8 cellular contexts compared by ENCODE assay signal in genomic region chr10:73940634-73941221, GRCh38. TPM values are rescaled to one million over a fixed set of nuclear protein-coding genes. Genes with fewer than 3 reads are reported as not detected.
DNase-seq lines count a peak whose midpoint lies in the region; ATAC-seq, FAIRE-seq and TF ChIP-seq lines count a peak whose summit lies in the region.

No MANE protein-coding gene starts in this region.

- peaks cover 6% of the 10 kb centered on the region for H3K4me1 Mint-ChIP-seq in activated naive CD8-positive, alpha-beta T cell treated with anti-CD3 and anti-CD28 coated beads, Interleukin-2, amount 50 U/mL, for 24 hours

- ATAC-seq in GM18868 (IDR thresholded peaks at IDR 0.05; ENCODE audit: unreplicated experiment) (peak; percentile 79), heart left ventricle (peak; percentile 90 to 96 (median 94)), psoas muscle (peak; percentile 92 to 97 (median 94))
- ATAC-seq in activated naive CD8-positive, alpha-beta T cell treated with anti-CD3 and anti-CD28 coated beads, Interleukin-2, amount 50 U/mL, for 24 hours = peak; percentile 95

- H3K27ac Mint-ChIP-seq in activated naive CD8-positive, alpha-beta T cell treated with anti-CD3 and anti-CD28 coated beads, Interleukin-2, amount 50 U/mL, for 24 hours = no peak overlapping the region

- H3K4me1 ChIP-seq in heart left ventricle = peaks cover 0 to 50% (median 30%) of the 10 kb centered on the region in 12 donors
- peaks cover 19% of the 10 kb centered on the region for H3K4me1 ChIP-seq in psoas muscle

- H3K27ac ChIP-seq in AG04450 (ENCODE audit: low read depth, low read length) (peak overlapping the region; percentile 31), heart left ventricle (peak overlapping the region in 11 of 12 donors; percentile 38 to 84 (median 72)), psoas muscle (peak overlapping the region; percentile 93)

- POLR2A ChIA-PET in AG04450 (lab: Yijun Ruan, JAX) = interaction anchor here (0.9 to 3.0 kb wide), 3 partner anchors 25 to 64 kb away, joined by 3 to 11 read pairs (median 5); no protein-coding TSS in a partner anchor

- H3K36me3 ChIP-seq in heart left ventricle (no peaks in the 10 kb centered on the region), psoas muscle (ENCODE audit: insufficient read depth in 1 of 2, low read depth in 1 of 2) (no peaks in the 10 kb centered on the region)

- no peak overlapping the region for H3K4me3 Mint-ChIP-seq in activated naive CD8-positive, alpha-beta T cell treated with anti-CD3 and anti-CD28 coated beads, Interleukin-2, amount 50 U/mL, for 24 hours

- 3 to 7% (median 6%) methylated on average over 24 to 28 of the region's 28 CpGs for WGBS in heart left ventricle, 4 donors
- WGBS in psoas muscle, 3 donors = 2 to 6% (median 3%) methylated on average over 28 of the region's 28 CpGs

- TF ChIP-seq POLR2A in heart left ventricle (IDR thresholded peaks at IDR 0.05) = peak in 1 of 2 donors; percentile 29

- H3K4me3 ChIP-seq in AG04450 (ENCODE audit: low read depth, low read length) (no peak overlapping the region), heart left ventricle (peak overlapping the region in 7 of 12 donors; percentile 3 to 31 (median 18)), psoas muscle (peak overlapping the region; percentile 13)

- H3K9me3 Mint-ChIP-seq in activated naive CD8-positive, alpha-beta T cell treated with anti-CD3 and anti-CD28 coated beads, Interleukin-2, amount 50 U/mL, for 24 hours = no peaks in the 10 kb centered on the region

- FAIRE-seq in urothelium cell line (lab: Jason Lieb, UNC) = no peak

- TF ChIP-seq CTCF in AG04450 (IDR thresholded peaks at IDR 0.05; ENCODE audit: low read depth, low read length) (peak; percentile 94), heart left ventricle (IDR thresholded peaks at IDR 0.05) (peak; percentile 88 to 99 (median 94)), psoas muscle (IDR thresholded peaks at IDR 0.05) (peak; percentile 93)

- H3K27me3 Mint-ChIP-seq in activated naive CD8-positive, alpha-beta T cell treated with anti-CD3 and anti-CD28 coated beads, Interleukin-2, amount 50 U/mL, for 24 hours = peaks cover 6% of the 10 kb centered on the region

- CTCF ChIA-PET in AG04450 (lab: Charles Lee) = interaction anchor here (0.6 to 5.5 kb wide), 49 partner anchors 9 to 1421 kb away, joined by 3 to 204 read pairs (median 5); partner anchors contain the start of genes ADK and PLAU

- no peaks in the 10 kb centered on the region for H3K36me3 Mint-ChIP-seq in activated naive CD8-positive, alpha-beta T cell treated with anti-CD3 and anti-CD28 coated beads, Interleukin-2, amount 50 U/mL, for 24 hours (ENCODE audit: low read depth)

- DNase-seq in AG04450 (ENCODE audit: low read depth, low spot score) (no peak), HUDEP-2 (lab: John Stamatoyannopoulos, UW; ENCODE audit: unreplicated experiment in 76 of 76) (peak in 70 of 76 experiments; percentile 10 to 84 (median 62)), T-helper 1 cell (peak; percentile 60 to 77 (median 74)), heart left ventricle (peak; percentile 89 to 96 (median 90)), psoas muscle (peak; percentile 90 to 95), urothelium cell line (ENCODE audit: low spot score) (peak; percentile 91)
- DNase-seq in activated naive CD8-positive, alpha-beta T cell treated with anti-CD3 and anti-CD28 coated beads, Interleukin-2, amount 50 U/mL, for 24 hours = peak; percentile 90

- H3K27me3 ChIP-seq in AG04450 (ENCODE audit: control insufficient read depth, insufficient read depth, low read length) (no peaks in the 10 kb centered on the region), heart left ventricle (no peaks in the 10 kb centered on the region), psoas muscle (ENCODE audit: insufficient read depth in 3 of 3, low read length in 2 of 3) (no peaks in the 10 kb centered on the region)

- intact Hi-C loops in heart left ventricle (cut with DNase I) (loop anchor here (1.0 to 5.0 kb wide), 8 partner anchors 52 to 142 kb away; no protein-coding TSS in a partner anchor), psoas muscle (cut with DNase I) (loop anchor here (1.0 to 2.0 kb wide), 2 partner anchors 53 to 54 kb away; no protein-coding TSS in a partner anchor)

- H3K9me3 ChIP-seq in AG04450 (ENCODE audit: control insufficient read depth, insufficient read depth, low read length) = peaks cover 12% of the 10 kb centered on the region
- H3K9me3 ChIP-seq in heart left ventricle = peaks cover 0 to 2% (median 0%) of the 10 kb centered on the region in 12 donors
- no peaks in the 10 kb centered on the region for H3K9me3 ChIP-seq in psoas muscle

RNA-seq across cellular contexts. Expression of gene PLAU, which starts 29.8 kb away (rescaled TPM):
- polyA plus RNA-seq in AG04450 (2011; rRNA removed) = 241 and 329 TPM in 2 replicates
- polyA minus RNA-seq in AG04450 (2011; rRNA and poly(A)+ RNA removed) = 140 and 188 TPM in 2 replicates
- total RNA-seq in heart left ventricle = 10 to 100 TPM in 5 of 9 donors, 1 to 10 TPM in 4; 7.8 to 68.1 (median 10.3) TPM
- 10 to 100 TPM in 1 of 2 donors, 1 to 10 TPM in 1; 3.3 to 11.8 TPM for polyA plus RNA-seq in heart left ventricle
- 10 to 100 TPM in 2 of 4 donors, 1 to 10 TPM in 2; 5.0 to 18.2 (median 10.6) TPM for total RNA-seq in psoas muscle
- 1 to 10 TPM; 3.8 to 7.6 (median 7.1) TPM for polyA plus RNA-seq in psoas muscle

RNA-seq across cellular contexts. Expression of gene VCL, which starts 57.2 kb away (rescaled TPM):
- polyA plus RNA-seq in AG04450 (2011; rRNA removed) (313 and 327 TPM in 2 replicates), heart left ventricle (100 to 1,000 TPM in 1 of 2 donors, 10 to 100 TPM in 1; 84.5 to 363 TPM), psoas muscle (10 to 100 TPM; 54.5 to 93.2 (median 91.4) TPM)
- 306 and 321 TPM in 2 replicates for polyA minus RNA-seq in AG04450 (2011; rRNA and poly(A)+ RNA removed)
- total RNA-seq in heart left ventricle (100 to 1,000 TPM; 215 to 543 (median 273) TPM), psoas muscle (100 to 1,000 TPM in 3 of 4 donors, 10 to 100 TPM in 1; 89.1 to 426 (median 179) TPM)

Comparison
In these comparisons a context has a peak if more than half of its experiments do, and no peak if none do; other contexts are left out.
1. H3K27ac ChIP-seq: peak in every context shown above with its lines; median percentile 93 in psoas muscle; 72 in heart left ventricle; 31 in AG04450.
2. RNA of gene PLAU, which starts 29.8 kb away (polyA plus RNA-seq): 241 to 329 TPM in AG04450; 3.3 to 11.8 TPM in heart left ventricle and 3.8 to 7.6 TPM in psoas muscle; every median in the first group is over 10 times any median in the second.
3. Peak in every context shown above with its lines, with median percentiles within 50 percentile points of each other: CTCF ChIP-seq and ATAC-seq.